Comparison of ENCODE assay signal across 14 cellular contexts in the genomic region with DNA sequence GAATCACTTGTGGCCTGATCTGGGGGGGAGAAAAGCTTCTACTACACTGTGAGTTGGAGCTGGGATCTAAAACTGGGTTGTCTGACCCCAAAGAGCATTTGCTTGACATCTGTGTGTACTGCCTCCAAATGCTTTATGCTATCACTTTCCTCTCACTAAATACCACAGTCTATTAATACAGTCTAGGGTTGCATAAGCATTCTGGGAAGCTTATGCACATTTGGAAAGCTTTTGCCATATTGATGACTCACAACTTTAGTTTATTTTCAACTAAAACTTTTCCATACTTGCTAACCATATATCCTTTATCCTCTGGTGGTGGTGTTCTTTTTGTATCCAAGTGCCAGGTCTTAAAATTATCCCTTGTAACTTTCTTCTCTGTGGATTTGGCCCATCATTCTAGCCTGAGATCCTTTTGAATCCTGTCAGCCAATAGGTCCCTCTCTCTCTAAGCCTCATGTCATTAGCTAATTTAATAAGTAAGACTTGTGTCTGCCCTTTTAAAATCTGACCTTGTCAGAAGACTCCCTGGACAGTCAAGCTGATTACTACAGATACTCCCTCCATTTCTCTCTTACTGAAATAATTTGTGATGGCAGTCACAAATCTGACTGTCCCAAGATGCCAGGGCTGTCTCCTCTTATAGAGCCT.
DNase-seq lines count a peak whose midpoint lies in the region; ATAC-seq, FAIRE-seq and TF ChIP-seq lines count a peak whose summit lies in the region.
"Had no signal": no experiment of that assay in that cellular context is flagged by ENCODE, and none has a peak within 500 bp of the region (broad histone marks: within the 10 kb centered on the region; RNA-seq: fewer than 3 reads in every experiment).

No MANE protein-coding gene starts in this region.

- no peak overlapping the region for H3K27ac Mint-ChIP-seq in CD4-positive, alpha-beta memory T cell
- H3K27ac Mint-ChIP-seq: WTC11 had no signal

- no peak overlapping the region for H3K4me3 Mint-ChIP-seq in CD4-positive, alpha-beta memory T cell
- H3K4me3 Mint-ChIP-seq: WTC11 had no signal

- no peak overlapping the region for H3K4me3 ChIP-seq in fibroblast of pulmonary artery (replicated peaks; ENCODE audit: low read depth, low read length)
- H3K4me3 ChIP-seq in psoas muscle = no peak overlapping the region
- no peak overlapping the region for H3K4me3 ChIP-seq in tibial artery
- no peak overlapping the region for H3K4me3 ChIP-seq in CD4-positive, alpha-beta memory T cell (ENCODE audit: low read length in 2 of 2)
- H3K4me3 ChIP-seq: K562, skin epidermis had no signal

- peak; percentile 46 for DNase-seq in GM04504 (ENCODE audit: low read depth)
- peak; percentile 32 for DNase-seq in RCC 7860 (ENCODE audit: low spot score)
- DNase-seq in fibroblast of pulmonary artery (ENCODE audit: low read depth) = peak; percentile 66
- no peak for DNase-seq in psoas muscle
- DNase-seq in C1 segment of cervical spinal cord (lab: John Stamatoyannopoulos, UW) = no peak
- DNase-seq in tibial artery = no peak
- DNase-seq in CD4-positive, alpha-beta memory T cell = no peak
- no peak for DNase-seq in NAMALWA (ENCODE audit: low spot score)
- DNase-seq: activated T-cell treated with anti-CD3 and anti-CD28 coated beads, Interleukin-2, amount 50 U/mL, for 48 hours; cerebellar nuclear complex; head of caudate nucleus had no signal

- FAIRE-seq in RCC 7860 (lab: Jason Lieb, UNC) = peak; percentile 71
- FAIRE-seq: K562 had no signal

- H3K9me3 Mint-ChIP-seq in CD4-positive, alpha-beta memory T cell = peaks cover 0 to 2% (median 0%) of the 10 kb centered on the region in 8 donors

- ATAC-seq in psoas muscle = peak; percentile 81 to 95 (median 92)
- ATAC-seq: K562, WTC11 had no signal

- H3K4me1 Mint-ChIP-seq in CD4-positive, alpha-beta memory T cell = no peaks in the 10 kb centered on the region
- H3K4me1 Mint-ChIP-seq: WTC11 had no signal

- POLR2A ChIA-PET in CD4-positive, alpha-beta memory T cell (lab: Charles Lee; ENCODE audit: partially characterized antibody) = interaction anchor here (0.7 kb wide), 1 partner anchor 16 kb away, joined by 3 read pairs; no protein-coding TSS in a partner anchor

- H3K27me3 ChIP-seq in psoas muscle (ENCODE audit: insufficient read depth in 3 of 3, low read length in 2 of 3) (no peaks in the 10 kb centered on the region), tibial artery (no peaks in the 10 kb centered on the region)
- H3K27me3 ChIP-seq in CD4-positive, alpha-beta memory T cell (ENCODE audit: insufficient read depth, low read length) = no peaks in the 10 kb centered on the region

- H3K27ac ChIP-seq in psoas muscle (peak overlapping the region; percentile 63), tibial artery (peak overlapping the region in 1 of 2 donors; percentile 55)
- no peak overlapping the region for H3K27ac ChIP-seq in CD4-positive, alpha-beta memory T cell (ENCODE audit: low read depth, low read length)

- H3K9me3 ChIP-seq in psoas muscle (no peaks in the 10 kb centered on the region), tibial artery (no peaks in the 10 kb centered on the region)
- no peaks in the 10 kb centered on the region for H3K9me3 ChIP-seq in CD4-positive, alpha-beta memory T cell (ENCODE audit: control insufficient read depth in 1 of 2, low read length in 2 of 2)

- peaks cover 0 to 3% of the 10 kb centered on the region in 2 donors for H3K27me3 Mint-ChIP-seq in CD4-positive, alpha-beta memory T cell

- no peaks in the 10 kb centered on the region for H3K36me3 Mint-ChIP-seq in CD4-positive, alpha-beta memory T cell
- H3K36me3 Mint-ChIP-seq: WTC11 had no signal

- TF ChIP-seq CTCF in fibroblast of pulmonary artery (IDR thresholded peaks at IDR 0.05; ENCODE audit: low read length, missing control alignments) (no peak), psoas muscle (IDR thresholded peaks at IDR 0.05) (no peak), tibial artery (IDR thresholded peaks at IDR 0.05) (no peak)

- CTCF ChIA-PET in CD4-positive, alpha-beta memory T cell (lab: Charles Lee; ENCODE audit: partially characterized antibody) = no interaction called here

- H3K36me3 ChIP-seq in psoas muscle (ENCODE audit: insufficient read depth in 1 of 2, low read depth in 1 of 2) (no peaks in the 10 kb centered on the region), tibial artery (no peaks in the 10 kb centered on the region)
- no peaks in the 10 kb centered on the region for H3K36me3 ChIP-seq in CD4-positive, alpha-beta memory T cell (ENCODE audit: insufficient read depth, low read length)

- intact Hi-C loops in psoas muscle (cut with DNase I) (no loop called here), tibial artery (cut with DNase I; ENCODE audit: low total_unique reads) (no loop called here)
- intact Hi-C loops in CD4-positive, alpha-beta memory T cell (cut with micrococcal nuclease) = no loop called here

- H3K4me1 ChIP-seq in psoas muscle (peaks cover 18% of the 10 kb centered on the region), tibial artery (peaks cover 0 to 36% (median 17%) of the 10 kb centered on the region in 4 donors)
- H3K4me1 ChIP-seq in CD4-positive, alpha-beta memory T cell (ENCODE audit: insufficient read depth, low read length) = no peaks in the 10 kb centered on the region

Comparison
In these comparisons a context has a peak if more than half of its experiments do, and no peak if none do; other contexts are left out.
1. DNase-seq: peak in GM04504 (single experiment), RCC 7860 (single experiment) and fibroblast of pulmonary artery (single experiment); none in psoas muscle (0 of 2), C1 segment of cervical spinal cord (0 of 14), tibial artery (0 of 2), CD4-positive, alpha-beta memory T cell (0 of 5) and NAMALWA (single experiment).